In genomic region chr6:10534418-10534760, GRCh38 we compare ENCODE assay signal across 15 cellular contexts. TPM values are rescaled to one million over a fixed set of nuclear protein-coding genes. Genes with fewer than 3 reads are reported as not detected.
DNase-seq lines count a peak whose midpoint lies in the region; ATAC-seq and TF ChIP-seq lines count a peak whose summit lies in the region.
"Had no signal": no experiment of that assay in that cellular context is flagged by ENCODE, and none has a peak within 500 bp of the region (broad histone marks: within the 10 kb centered on the region; RNA-seq: fewer than 3 reads in every experiment).

No MANE protein-coding gene starts in this region.

- no peak overlapping the region for H3K14ac ChIP-seq in mesenchymal stem cell (ENCODE audit: low read length in 2 of 2)

- H3K4me2 ChIP-seq in mesenchymal stem cell (ENCODE audit: low read length, poor library complexity, severe bottlenecking) = no peak overlapping the region
- H3K4me2 ChIP-seq: SK-N-SH had no signal

- H3K4me1 ChIP-seq in mesenchymal stem cell (ENCODE audit: control insufficient read depth, insufficient read depth, low read depth, low read length) = peaks cover 5% of the 10 kb centered on the region

- TF ChIP-seq POLR2A in GM18505 (IDR thresholded peaks at IDR 0.05; ENCODE audit: borderline replicate concordance, extremely low read depth, insufficient read depth, insufficient read length) = peak; percentile 35

- no peaks in the 10 kb centered on the region for H3K36me3 ChIP-seq in mesenchymal stem cell (ENCODE audit: control insufficient read depth in 1 of 2, insufficient read depth in 2 of 2, low read depth in 1 of 2, low read length in 2 of 2)

- H2BK15ac ChIP-seq in mesenchymal stem cell (ENCODE audit: low read depth, poor library complexity, severe bottlenecking) = no peak overlapping the region

- H2BK5ac ChIP-seq in mesenchymal stem cell (ENCODE audit: low read depth, low read length, poor library complexity, severe bottlenecking) = no peak overlapping the region

- H3K9ac ChIP-seq in mesenchymal stem cell (ENCODE audit: low read length) = no peak overlapping the region
- H3K9ac ChIP-seq: SK-N-SH had no signal

- no peaks in the 10 kb centered on the region for H3K9me3 ChIP-seq in mesenchymal stem cell (ENCODE audit: control insufficient read depth, low read length)
- H3K9me3 ChIP-seq: SK-N-SH had no signal

- H3K4ac ChIP-seq in mesenchymal stem cell (ENCODE audit: low read depth in 1 of 2, low read length in 2 of 2) = no peak overlapping the region

- H2BK120ac ChIP-seq in mesenchymal stem cell (ENCODE audit: low read depth, low read length) = no peak overlapping the region

- no peak overlapping the region for H3K4me3 ChIP-seq in mesenchymal stem cell (ENCODE audit: insufficient read depth in 1 of 2, low read depth in 1 of 2, low read length in 2 of 2)

- H3K27ac ChIP-seq in mesenchymal stem cell (ENCODE audit: low read length, poor library complexity, severe bottlenecking) = no peak overlapping the region

- H4K8ac ChIP-seq in mesenchymal stem cell (ENCODE audit: low read length) = no peak overlapping the region

- no peak overlapping the region for H3K18ac ChIP-seq in mesenchymal stem cell (ENCODE audit: low read depth in 1 of 2, low read length in 2 of 2)

- peaks cover 27 to 37% of the 10 kb centered on the region in 2 donors for H3K4me1 Mint-ChIP-seq in effector memory CD8-positive, alpha-beta T cell (ENCODE audit: low read depth in 2 of 2)
- H3K4me1 Mint-ChIP-seq: nephron had no signal

- 92% methylated on average over 4 of the region's 4 CpGs for WGBS in mesenchymal stem cell

- peak overlapping the region; percentile 29 to 69 for H3K4me3 Mint-ChIP-seq in effector memory CD8-positive, alpha-beta T cell
- H3K4me3 Mint-ChIP-seq: nephron had no signal

- H3K9me3 Mint-ChIP-seq in effector memory CD8-positive, alpha-beta T cell = no peaks in the 10 kb centered on the region
- H3K9me3 Mint-ChIP-seq: nephron had no signal

- peaks cover 0 to 10% of the 10 kb centered on the region in 2 donors for H3K27me3 Mint-ChIP-seq in effector memory CD8-positive, alpha-beta T cell

- H3K36me3 Mint-ChIP-seq in effector memory CD8-positive, alpha-beta T cell (ENCODE audit: insufficient read depth) = peaks cover 2% of the 10 kb centered on the region

- no peak overlapping the region for H3K23ac ChIP-seq in mesenchymal stem cell (ENCODE audit: low read length in 2 of 2)

- peak; percentile 26 for ATAC-seq in GM18505 (IDR thresholded peaks at IDR 0.05; ENCODE audit: unreplicated experiment)
- peak; percentile 1 for ATAC-seq in GM21423 (IDR thresholded peaks at IDR 0.05; ENCODE audit: unreplicated experiment)
- peak; percentile 3 for ATAC-seq in HG03103 (IDR thresholded peaks at IDR 0.05; ENCODE audit: low read depth, unreplicated experiment)
- peak; percentile 16 for ATAC-seq in effector memory CD8-positive, alpha-beta T cell (replicated peaks)

- no peak overlapping the region for H2AFZ ChIP-seq in mesenchymal stem cell (ENCODE audit: low read depth, low read length)

- H2AK5ac ChIP-seq in mesenchymal stem cell (ENCODE audit: low read length, severe bottlenecking) = no peak overlapping the region

- H3K79me1 ChIP-seq in mesenchymal stem cell (replicated peaks; ENCODE audit: low read length, poor library complexity, severe bottlenecking) = peaks cover 4% of the 10 kb centered on the region

- no peaks in the 10 kb centered on the region for H3K27me3 ChIP-seq in mesenchymal stem cell (ENCODE audit: control insufficient read depth in 1 of 2, insufficient read depth in 1 of 2, low read length in 2 of 2)

- no peak for DNase-seq in effector memory CD8-positive, alpha-beta T cell
- DNase-seq in stimulated activated CD4-positive, alpha-beta T cell treated with anti-CD3 and anti-CD28 coated beads, Interleukin-1b, Interleukin-23, amount 100 ng/mL, for 48 hours = no peak
- DNase-seq in DMS 273 (lab: John Stamatoyannopoulos, UW; ENCODE audit: unreplicated experiment) (no peak), COLO829 (ENCODE audit: low spot score) (no peak), mesenchymal stem cell (no peak)
- DNase-seq: activated CD8-positive, alpha-beta memory T cell treated with anti-CD3 and anti-CD28 coated beads for 24 hours; amniotic stem cell; Calu3; IMR-90; NCI-H2227 treated with DMSO at 0.1 percent for 48 hours; SK-N-SH had no signal

- H2BK12ac ChIP-seq in mesenchymal stem cell (ENCODE audit: low read length in 2 of 2) = no peak overlapping the region

- no peak overlapping the region for H4K91ac ChIP-seq in mesenchymal stem cell (ENCODE audit: low read length)

- H3K27ac Mint-ChIP-seq in effector memory CD8-positive, alpha-beta T cell = no peak overlapping the region
- H3K27ac Mint-ChIP-seq: nephron had no signal

RNA-seq across cellular contexts. Expression of gene GCNT2, which starts 13.2 kb away (rescaled TPM):
- polyA plus RNA-seq in mesenchymal stem cell (2013, experiment 1 of 2) = 3.6 TPM
- 3.7 TPM for polyA plus RNA-seq in mesenchymal stem cell (2013, experiment 2 of 2)
